ENCODE assay signal across 18 cellular contexts in genomic region chr16:454397-454940, GRCh38.
"Had no signal": no experiment of that assay in that cellular context is flagged by ENCODE, and none has a peak within 500 bp of the region (broad histone marks: within the 10 kb centered on the region; RNA-seq: fewer than 3 reads in every experiment).

No MANE protein-coding gene starts in this region.

- H3K27ac ChIP-seq: brain microvascular endothelial cell, neutrophil had no signal

- H3K27me3 ChIP-seq: brain microvascular endothelial cell, gastroesophageal sphincter, neutrophil had no signal

- H3K27me3 Mint-ChIP-seq: activated CD4-positive, alpha-beta T cell treated with anti-CD3 and anti-CD28 coated beads, Interleukin-2, amount 10 ng/mL, durations not matched to agents 24 days and 14 days; activated naive CD8-positive, alpha-beta T cell treated with anti-CD3 and anti-CD28 coated beads, Interleukin-2, amount 10 ng/mL, durations not matched to agents 7 days and 5 days; dendritic cell treated with granulocyte-macrophage colony-stimulating factor and Interleukin-4, amounts not matched to agents 40 ng/mL and 50 ng/mL, for 4 days; effector memory CD8-positive, alpha-beta T cell; stimulated activated naive B cell treated with anti-CD40 and anti-IgM and Interleukin-4, amounts not matched to agents 10 μg/mL and 1 μg/mL and 100 μg/mL, for 72 hours; T-helper 17 cell had no signal

- H3K9me3 ChIP-seq: gastroesophageal sphincter, neutrophil had no signal

- H3K4me3 Mint-ChIP-seq: activated CD4-positive, alpha-beta T cell treated with anti-CD3 and anti-CD28 coated beads, Interleukin-2, amount 10 ng/mL, durations not matched to agents 24 days and 14 days; activated naive CD8-positive, alpha-beta T cell treated with anti-CD3 and anti-CD28 coated beads, Interleukin-2, amount 10 ng/mL, durations not matched to agents 7 days and 5 days; activated T-helper 1 cell treated with anti-CD3 and anti-CD28 coated beads, Interleukin-12 subunit alpha, Interleukin-12 subunit beta, Interleukin-2, Interleukin-4 antibody, amounts not matched to agents 30 ng/mL and 10 ng/mL and 1 ng/mL, durations not matched to agents 14 hours and 24 hours and 36 hours; dendritic cell treated with granulocyte-macrophage colony-stimulating factor and Interleukin-4, amounts not matched to agents 40 ng/mL and 50 ng/mL, for 4 days; effector memory CD8-positive, alpha-beta T cell; stimulated activated naive B cell treated with anti-CD40 and anti-IgM and Interleukin-4, amounts not matched to agents 10 μg/mL and 1 μg/mL and 100 μg/mL, for 72 hours; T-helper 17 cell; WTC11 had no signal

- DNase-seq: activated CD4-positive, alpha-beta T cell treated with anti-CD3 and anti-CD28 coated beads, Interleukin-2, amount 10 ng/mL, durations not matched to agents 24 days and 14 days; activated CD8-positive, alpha-beta memory T cell treated with anti-CD3 and anti-CD28 coated beads, Interleukin-2, amount 50 U/mL, for 48 hours; activated naive CD4-positive, alpha-beta T cell; activated naive CD8-positive, alpha-beta T cell treated with anti-CD3 and anti-CD28 coated beads, Interleukin-2, amount 10 ng/mL, durations not matched to agents 7 days and 5 days; brain microvascular endothelial cell; cerebellar nuclear complex; effector memory CD8-positive, alpha-beta T cell; erythroblast; islet precursor cell; stimulated activated CD4-positive, alpha-beta T cell treated with anti-CD3 and anti-CD28 coated beads, Interleukin-2, amount 100 ng/mL, for 48 hours; stimulated activated naive B cell treated with anti-CD40 and anti-IgM and Interleukin-4, amounts not matched to agents 10 μg/mL and 1 μg/mL and 100 μg/mL, for 72 hours; T-helper 17 cell; trophoblast cell had no signal

- H3K36me3 Mint-ChIP-seq: activated naive CD8-positive, alpha-beta T cell treated with anti-CD3 and anti-CD28 coated beads, Interleukin-2, amount 10 ng/mL, durations not matched to agents 7 days and 5 days; stimulated activated naive B cell treated with anti-CD40 and anti-IgM and Interleukin-4, amounts not matched to agents 10 μg/mL and 1 μg/mL and 100 μg/mL, for 72 hours; WTC11 had no signal

- H3K9me3 Mint-ChIP-seq: activated CD4-positive, alpha-beta T cell treated with anti-CD3 and anti-CD28 coated beads, Interleukin-2, amount 10 ng/mL, durations not matched to agents 24 days and 14 days; activated naive CD8-positive, alpha-beta T cell treated with anti-CD3 and anti-CD28 coated beads, Interleukin-2, amount 10 ng/mL, durations not matched to agents 7 days and 5 days; activated T-helper 1 cell treated with anti-CD3 and anti-CD28 coated beads, Interleukin-12 subunit alpha, Interleukin-12 subunit beta, Interleukin-2, Interleukin-4 antibody, amounts not matched to agents 30 ng/mL and 10 ng/mL and 1 ng/mL, durations not matched to agents 14 hours and 24 hours and 36 hours; dendritic cell treated with granulocyte-macrophage colony-stimulating factor and Interleukin-4, amounts not matched to agents 40 ng/mL and 50 ng/mL, for 4 days; effector memory CD8-positive, alpha-beta T cell; stimulated activated naive B cell treated with anti-CD40 and anti-IgM and Interleukin-4, amounts not matched to agents 10 μg/mL and 1 μg/mL and 100 μg/mL, for 72 hours; WTC11 had no signal

- H3K4me3 ChIP-seq: gastroesophageal sphincter had no signal

- H3K27ac Mint-ChIP-seq: activated CD4-positive, alpha-beta T cell treated with anti-CD3 and anti-CD28 coated beads, Interleukin-2, amount 10 ng/mL, durations not matched to agents 24 days and 14 days; activated naive CD8-positive, alpha-beta T cell treated with anti-CD3 and anti-CD28 coated beads, Interleukin-2, amount 10 ng/mL, durations not matched to agents 7 days and 5 days; activated T-helper 1 cell treated with anti-CD3 and anti-CD28 coated beads, Interleukin-12 subunit alpha, Interleukin-12 subunit beta, Interleukin-2, Interleukin-4 antibody, amounts not matched to agents 30 ng/mL and 10 ng/mL and 1 ng/mL, durations not matched to agents 14 hours and 24 hours and 36 hours; dendritic cell treated with granulocyte-macrophage colony-stimulating factor and Interleukin-4, amounts not matched to agents 40 ng/mL and 50 ng/mL, for 4 days; effector memory CD8-positive, alpha-beta T cell; stimulated activated naive B cell treated with anti-CD40 and anti-IgM and Interleukin-4, amounts not matched to agents 10 μg/mL and 1 μg/mL and 100 μg/mL, for 72 hours; T-helper 17 cell; WTC11 had no signal

- H3K36me3 ChIP-seq: brain microvascular endothelial cell, gastroesophageal sphincter, neutrophil had no signal
